ENCODE assay signal across 8 cellular contexts in genomic region chr1:36187800-36188593, GRCh38. TPM values are rescaled to one million over a fixed set of nuclear protein-coding genes. Genes with fewer than 3 reads are reported as not detected.
DNase-seq lines count a peak whose midpoint lies in the region; ATAC-seq and TF ChIP-seq lines count a peak whose summit lies in the region.

No MANE protein-coding gene starts in this region.

- H3K27me3 ChIP-seq in duodenal mucosa (ENCODE audit: control insufficient read depth in 1 of 2, insufficient read depth in 2 of 2, low read length in 2 of 2), result no peaks in the 10 kb centered on the region

- ATAC-seq in HG03354 (IDR thresholded peaks at IDR 0.05; ENCODE audit: poor library complexity, severe bottlenecking, unreplicated experiment) (peak; percentile 82), HG02970 (IDR thresholded peaks at IDR 0.05; ENCODE audit: low FRiP score, unreplicated experiment) (no peak)

- CTCF ChIA-PET in activated CD4-positive, alpha-beta memory T cell treated with anti-CD3 and anti-CD28 coated beads for 36 hours (lab: Charles Lee), result interaction anchor here (0.8 to 4.3 kb wide), 30 partner anchors 9 to 236 kb away, joined by 3 to 151 read pairs (median 6); partner anchors contain the start of genes MAP7D1, THRAP3 and TRAPPC3

- H3K27ac Mint-ChIP-seq in activated CD4-positive, alpha-beta memory T cell treated with anti-CD3 and anti-CD28 coated beads for 36 hours, result peak overlapping the region; percentile 55

- H3K4me1 ChIP-seq in duodenal mucosa (ENCODE audit: control insufficient read depth in 1 of 2, insufficient read depth in 2 of 2, low read length in 2 of 2), result peaks cover 4 to 9% of the 10 kb centered on the region in 2 donors

- peaks cover 4% of the 10 kb centered on the region for H3K4me1 Mint-ChIP-seq in activated CD4-positive, alpha-beta memory T cell treated with anti-CD3 and anti-CD28 coated beads for 36 hours (ENCODE audit: low read depth)

- POLR2A ChIA-PET in activated CD4-positive, alpha-beta memory T cell treated with anti-CD3 and anti-CD28 coated beads for 36 hours (lab: Charles Lee), result interaction anchor here (0.8 to 2.5 kb wide), 4 partner anchors 25 to 86 kb away, joined by 3 to 12 read pairs (median 6); partner anchors contain the start of gene TRAPPC3

- intact Hi-C loops in activated CD4-positive, alpha-beta memory T cell treated with anti-CD3 and anti-CD28 coated beads for 36 hours (cut with micrococcal nuclease), result loop anchor here (1.0 to 5.0 kb wide), 4 partner anchors 27 to 89 kb away; partner anchors contain the start of genes THRAP3 and TRAPPC3
- intact Hi-C loops in lower leg skin (cut with DNase I; ENCODE audit: low total_unique reads), result loop anchor here (2.0 kb wide), 1 partner anchor 83 kb away; no protein-coding TSS in a partner anchor

- peak overlapping the region; percentile 3 for H3K27ac ChIP-seq in duodenal mucosa (ENCODE audit: low read depth, low read length)

- peak overlapping the region in 1 of 2 donors; percentile 77 for H3K9ac ChIP-seq in duodenal mucosa (ENCODE audit: low read depth in 1 of 2, low read length in 2 of 2)

- WGBS in lower leg skin, 2 donors, result 1 to 3% methylated on average over 9 of the region's 9 CpGs

- H3K27me3 Mint-ChIP-seq in activated CD4-positive, alpha-beta memory T cell treated with anti-CD3 and anti-CD28 coated beads for 36 hours, result no peaks in the 10 kb centered on the region

- H3K4me3 Mint-ChIP-seq in activated CD4-positive, alpha-beta memory T cell treated with anti-CD3 and anti-CD28 coated beads for 36 hours, result no peak overlapping the region

- DNase-seq in GM12864 (ENCODE audit: low read depth), result peak; percentile 53
- peak; percentile 27 for DNase-seq in NCI-H748 treated with DMSO at 0.1 percent for 48 hours (lab: John Stamatoyannopoulos, UW)
- DNase-seq in activated CD4-positive, alpha-beta memory T cell treated with anti-CD3 and anti-CD28 coated beads for 36 hours, result peak; percentile 89
- peak; percentile 84 to 96 for DNase-seq in lower leg skin (ENCODE audit: low spot score in 2 of 2)
- DNase-seq in stimulated activated CD4-positive, alpha-beta T cell treated with anti-CD3 and anti-CD28 coated beads, Interleukin-4, amount 100 ng/mL, for 24 hours, result peak; percentile 82

- no peaks in the 10 kb centered on the region for H3K36me3 Mint-ChIP-seq in activated CD4-positive, alpha-beta memory T cell treated with anti-CD3 and anti-CD28 coated beads for 36 hours

- H3K4me3 ChIP-seq in GM12864 (ENCODE audit: low read depth, low read length) (no peak overlapping the region), duodenal mucosa (ENCODE audit: low read depth in 1 of 2, low read length in 2 of 2) (peak overlapping the region in 1 of 2 donors; percentile 48), lower leg skin (ENCODE audit: low read depth, poor library complexity, severe bottlenecking) (no peak overlapping the region)

- no peak for TF ChIP-seq POLR2A in lower leg skin (IDR thresholded peaks at IDR 0.05)

- H3K36me3 ChIP-seq in duodenal mucosa (ENCODE audit: control insufficient read depth in 1 of 2, insufficient read depth in 2 of 2, low read length in 2 of 2), result no peaks in the 10 kb centered on the region

- H3K9me3 Mint-ChIP-seq in activated CD4-positive, alpha-beta memory T cell treated with anti-CD3 and anti-CD28 coated beads for 36 hours, result no peaks in the 10 kb centered on the region

- TF ChIP-seq CTCF in GM12864 (IDR thresholded peaks at IDR 0.05; ENCODE audit: low read depth, low read length, missing control alignments) (peak; percentile 92), lower leg skin (IDR thresholded peaks at IDR 0.05) (peak in 1 of 3 donors; percentile 93)

- H3K9me3 ChIP-seq in duodenal mucosa (ENCODE audit: control insufficient read depth in 1 of 2, low read length in 2 of 2), result no peaks in the 10 kb centered on the region

RNA-seq across cellular contexts. Expression of gene MAP7D1, which starts 32.0 kb away (rescaled TPM):
- 100 to 1,000 TPM; 138 to 143 TPM for total RNA-seq in activated CD4-positive, alpha-beta memory T cell treated with anti-CD3 and anti-CD28 coated beads for 36 hours
- total RNA-seq in lower leg skin, result 100 to 1,000 TPM; 115 to 171 (median 153) TPM

RNA-seq across cellular contexts. Expression of gene THRAP3, which starts 36.2 kb away (rescaled TPM):
- total RNA-seq in activated CD4-positive, alpha-beta memory T cell treated with anti-CD3 and anti-CD28 coated beads for 36 hours, result 100 to 1,000 TPM; 135 to 138 TPM
- total RNA-seq in lower leg skin, result 100 to 1,000 TPM in 1 of 4 donors, 10 to 100 TPM in 3; 64.1 to 102 (median 76.9) TPM

RNA-seq across cellular contexts. Expression of gene TRAPPC3, which starts 38.7 kb away (rescaled TPM):
- total RNA-seq in activated CD4-positive, alpha-beta memory T cell treated with anti-CD3 and anti-CD28 coated beads for 36 hours, result 10 to 100 TPM; 56.7 to 56.8 TPM
- 100 to 1,000 TPM in 2 of 4 donors, 10 to 100 TPM in 2; 78.3 to 113 (median 104) TPM for total RNA-seq in lower leg skin

Comparison
In these comparisons a context has a peak if more than half of its experiments do, and no peak if none do; other contexts are left out.
1. DNase-seq: peak in every context shown above with its lines; median percentile 90 in lower leg skin; 89 in activated CD4-positive, alpha-beta memory T cell treated with anti-CD3 and anti-CD28 coated beads for 36 hours; 82 in stimulated activated CD4-positive, alpha-beta T cell treated with anti-CD3 and anti-CD28 coated beads, Interleukin-4, amount 100 ng/mL, for 24 hours; 53 in GM12864; 27 in NCI-H748 treated with DMSO at 0.1 percent for 48 hours.